ENCODE assay signal across 1 cellular context in genomic region chr11:95789506-95790122, GRCh38.
TF ChIP-seq lines count a peak whose summit lies in the region.

FAM76B (minus strand) TSS chr11:95789782; CDS start chr11:95789478, 304 bp downstream.

TF ChIP-seq in H1, 55 proteins besides CTCF, POLR2A, EP300 and RAD21:
- no peak for TF ChIP-seq CHD7 (IDR thresholded peaks at IDR 0.05; ENCODE audit: insufficient replicate concordance, low read length)
- TF ChIP-seq PHF8 (conservative IDR thresholded peaks at IDR 0.05; ENCODE audit: low read depth, low read length) = peak; percentile 72
- 0 out of 2 replicates have a peak, but pooled peaks have one; percentile 14 for TF ChIP-seq KDM5A (IDR thresholded peaks at IDR 0.05; ENCODE audit: low read length)
- no peak for TF ChIP-seq USF2 (IDR thresholded peaks at IDR 0.05; ENCODE audit: low read length)
- peak; percentile 30; the same call in 1 of the 2 replicates for TF ChIP-seq GTF2F1 (IDR thresholded peaks at IDR 0.05; ENCODE audit: borderline replicate concordance, low read depth, low read length)
- peak; percentile 97 for TF ChIP-seq POLR2AphosphoS5 (IDR thresholded peaks at IDR 0.05; ENCODE audit: low read depth, low read length)
- TF ChIP-seq SRF (IDR thresholded peaks at IDR 0.05; ENCODE audit: low read depth, low read length) = peak; percentile 64
- TF ChIP-seq SIN3A (conservative IDR thresholded peaks at IDR 0.05 in 1 of 2, IDR thresholded peaks at IDR 0.05 in 1 of 2; ENCODE audit: low read depth in 1 of 2, low read length in 2 of 2) = peak; percentile 36 to 64; a peak in 1 of 4 replicates
- no peak for TF ChIP-seq SP4 (IDR thresholded peaks at IDR 0.05; ENCODE audit: low read length)
- no peak for TF ChIP-seq KDM1A (IDR thresholded peaks at IDR 0.05; ENCODE audit: borderline replicate concordance, low read length)
- TF ChIP-seq YY1 (IDR thresholded peaks at IDR 0.05; ENCODE audit: low read depth, low read length) = peak; percentile 10; the same call in 1 of the 2 replicates
- TF ChIP-seq CREB1 (IDR thresholded peaks at IDR 0.05) = peak; percentile 98
- TF ChIP-seq SP1 (IDR thresholded peaks at IDR 0.05; ENCODE audit: low read depth, low read length) = peak; percentile 74
- peak; percentile 64 for TF ChIP-seq TBP (IDR thresholded peaks at IDR 0.05; ENCODE audit: low read depth, low read length)
- TF ChIP-seq EGR1 (IDR thresholded peaks at IDR 0.05; ENCODE audit: borderline replicate concordance, low read depth, low read length) = peak; percentile 46; the same call in 1 of the 2 replicates
- TF ChIP-seq JUN (IDR thresholded peaks at IDR 0.05; ENCODE audit: low read depth, low read length) = no peak
- TF ChIP-seq KDM4A (IDR thresholded peaks at IDR 0.05; ENCODE audit: low read depth, low read length, severe bottlenecking) = peak; percentile 94
- peak; percentile 45; the same call in 1 of the 2 replicates for TF ChIP-seq BRCA1 (IDR thresholded peaks at IDR 0.05; ENCODE audit: low read depth, low read length)
- 0 out of 2 replicates have a peak, but pooled peaks have one; percentile 61 for TF ChIP-seq ATF2 (IDR thresholded peaks at IDR 0.05; ENCODE audit: low read length)
- TF ChIP-seq MAX (IDR thresholded peaks at IDR 0.05) = peak; percentile 50; the same call in 1 of the 2 replicates
- peak; percentile 72 for TF ChIP-seq BACH1 (IDR thresholded peaks at IDR 0.05; ENCODE audit: low read length)
- TF ChIP-seq EZH2 (IDR thresholded peaks at IDR 0.05; ENCODE audit: low read depth, low read length, severe bottlenecking) = no peak
- TF ChIP-seq CHD2 (IDR thresholded peaks at IDR 0.05; ENCODE audit: low read length) = peak; percentile 78
- TF ChIP-seq TEAD4 (IDR thresholded peaks at IDR 0.05; ENCODE audit: low read depth, low read length) = no peak
- TF ChIP-seq ATF3 (IDR thresholded peaks at IDR 0.05; ENCODE audit: insufficient read depth, low read depth, low read length) = peak; percentile 57; the same call in 1 of the 2 replicates
- peak; percentile 40; the same call in 1 of the 2 replicates for TF ChIP-seq RBBP5 (IDR thresholded peaks at IDR 0.05; ENCODE audit: borderline replicate concordance, low read depth, low read length)
- TF ChIP-seq E2F6 (IDR thresholded peaks at IDR 0.05) = no peak
- peak; percentile 84 for TF ChIP-seq TAF1 (IDR thresholded peaks at IDR 0.05; ENCODE audit: low read depth, low read length)
- peak; percentile 38 for TF ChIP-seq TAF7 (optimal IDR thresholded peaks at IDR 0.05; ENCODE audit: borderline replicate concordance, low read depth, low read length)
- peak; percentile 48; the same call in 1 of the 2 replicates for TF ChIP-seq GABPA (IDR thresholded peaks at IDR 0.05; ENCODE audit: borderline replicate concordance, insufficient read depth, low read length)
TF ChIP-seq in H1: peak in this region for 22.
